8 cellular contexts compared by ENCODE assay signal in genomic region chr19:17214531-17215124, GRCh38. TPM values are rescaled to one million over a fixed set of nuclear protein-coding genes. Genes with fewer than 3 reads are reported as not detected.
A peak's percentile ranks its signal among the peaks of the same experiment; 100 is the strongest.
DNase-seq lines count a peak whose midpoint lies in the region; ATAC-seq, FAIRE-seq and TF ChIP-seq lines count a peak whose summit lies in the region.

No MANE protein-coding gene starts in this region.

- H3K36me3 Mint-ChIP-seq in CD4-positive, CD25-positive, alpha-beta regulatory T cell = peaks cover 28% of the 10 kb centered on the region
- peaks cover 81% of the 10 kb centered on the region for H3K36me3 Mint-ChIP-seq in dendritic cell treated with granulocyte-macrophage colony-stimulating factor and Interleukin-4, amounts not matched to agents 40 ng/mL and 50 ng/mL, for 4 days (ENCODE audit: low read depth)
- peaks cover 40% of the 10 kb centered on the region for H3K36me3 Mint-ChIP-seq in nephron (ENCODE audit: low read depth)

- no peaks in the 10 kb centered on the region for H3K9me2 ChIP-seq in MM.1S (replicated peaks; ENCODE audit: insufficient read depth, low read length)

- no peaks in the 10 kb centered on the region for H3K27me3 ChIP-seq in CD4-positive, CD25-positive, alpha-beta regulatory T cell (ENCODE audit: control insufficient read depth, insufficient read depth, low read length)
- no peaks in the 10 kb centered on the region for H3K27me3 ChIP-seq in MM.1S (replicated peaks; ENCODE audit: insufficient read depth, low read length)

- H3F3A ChIP-seq in MM.1S (ENCODE audit: insufficient read depth, low read length) = peaks cover 7% of the 10 kb centered on the region; the same call in 1 of the 2 replicates

- H3K27ac ChIP-seq in CD4-positive, CD25-positive, alpha-beta regulatory T cell (ENCODE audit: insufficient read depth, low read length, poor library complexity, severe bottlenecking) = peak overlapping the region; percentile 92
- peak overlapping the region; percentile 62; the same call in 1 of the 2 replicates for H3K27ac ChIP-seq in MM.1S (ENCODE audit: low read length)

- TF ChIP-seq CTCF in MM.1S (IDR thresholded peaks at IDR 0.05; ENCODE audit: low read length) (no peak), nephron (IDR thresholded peaks at IDR 0.05; ENCODE audit: unreplicated experiment in 3 of 3) (no peak)

- peaks cover 18% of the 10 kb centered on the region for H3K4me1 ChIP-seq in CD4-positive, CD25-positive, alpha-beta regulatory T cell (ENCODE audit: control insufficient read depth, insufficient read depth, low read length, poor library complexity, severe bottlenecking)
- H3K4me1 ChIP-seq in MM.1S (ENCODE audit: low read length) = peaks cover 8% of the 10 kb centered on the region; the same call in 1 of the 2 replicates

- H3K4me3 Mint-ChIP-seq in CD4-positive, CD25-positive, alpha-beta regulatory T cell = peak overlapping the region; percentile 90 to 94 (median 92)
- peak overlapping the region; percentile 79 for H3K4me3 Mint-ChIP-seq in dendritic cell treated with granulocyte-macrophage colony-stimulating factor and Interleukin-4, amounts not matched to agents 40 ng/mL and 50 ng/mL, for 4 days
- H3K4me3 Mint-ChIP-seq in nephron = peak overlapping the region; percentile 93 to 95 (median 95)

- peak overlapping the region; percentile 85; the same call in 1 of the 2 replicates for H3K9ac ChIP-seq in MM.1S (ENCODE audit: low read length)

- peak overlapping the region; percentile 75 for H3K4me3 ChIP-seq in CD4-positive, CD25-positive, alpha-beta regulatory T cell (ENCODE audit: low read depth, low read length)
- peak overlapping the region; percentile 79 for H3K4me3 ChIP-seq in MM.1S (ENCODE audit: low read length)

- H3K4me1 Mint-ChIP-seq in CD4-positive, CD25-positive, alpha-beta regulatory T cell = peaks cover 3 to 20% (median 10%) of the 10 kb centered on the region in 4 donors
- peaks cover 25% of the 10 kb centered on the region for H3K4me1 Mint-ChIP-seq in dendritic cell treated with granulocyte-macrophage colony-stimulating factor and Interleukin-4, amounts not matched to agents 40 ng/mL and 50 ng/mL, for 4 days (ENCODE audit: low read depth)
- H3K4me1 Mint-ChIP-seq in nephron = peaks cover 6% of the 10 kb centered on the region

- peak overlapping the region; percentile 97 to 100 (median 99) for H3K27ac Mint-ChIP-seq in CD4-positive, CD25-positive, alpha-beta regulatory T cell
- peak overlapping the region; percentile 96 for H3K27ac Mint-ChIP-seq in dendritic cell treated with granulocyte-macrophage colony-stimulating factor and Interleukin-4, amounts not matched to agents 40 ng/mL and 50 ng/mL, for 4 days
- H3K27ac Mint-ChIP-seq in nephron = peak overlapping the region; percentile 97 to 99 (median 98)

- H4K20me1 ChIP-seq in MM.1S (ENCODE audit: insufficient read depth, low read length) = no peaks in the 10 kb centered on the region

- H3K27me3 Mint-ChIP-seq in CD4-positive, CD25-positive, alpha-beta regulatory T cell = peaks cover 5% of the 10 kb centered on the region
- no peaks in the 10 kb centered on the region for H3K27me3 Mint-ChIP-seq in dendritic cell treated with granulocyte-macrophage colony-stimulating factor and Interleukin-4, amounts not matched to agents 40 ng/mL and 50 ng/mL, for 4 days
- no peaks in the 10 kb centered on the region for H3K27me3 Mint-ChIP-seq in nephron (ENCODE audit: low read depth)

- peak overlapping the region; percentile 77 for H2AFZ ChIP-seq in MM.1S (ENCODE audit: low read length)

- FAIRE-seq in HTR-8/SVneo (lab: Jason Lieb, UNC) = no peak

- intact Hi-C loops in dendritic cell treated with granulocyte-macrophage colony-stimulating factor and Interleukin-4, amounts not matched to agents 40 ng/mL and 50 ng/mL, for 4 days (cut with micrococcal nuclease) = loop anchor here (2.0 kb wide), 1 partner anchor 52 kb away; the partner anchor contains the start of gene BABAM1

- H3K9me3 ChIP-seq in CD4-positive, CD25-positive, alpha-beta regulatory T cell (ENCODE audit: control insufficient read depth in 2 of 2, low read length in 2 of 2) = no peaks in the 10 kb centered on the region
- no peaks in the 10 kb centered on the region for H3K9me3 ChIP-seq in MM.1S (replicated peaks; ENCODE audit: insufficient read depth, low read length)

- H3K9me3 Mint-ChIP-seq in CD4-positive, CD25-positive, alpha-beta regulatory T cell = no peaks in the 10 kb centered on the region
- H3K9me3 Mint-ChIP-seq in dendritic cell treated with granulocyte-macrophage colony-stimulating factor and Interleukin-4, amounts not matched to agents 40 ng/mL and 50 ng/mL, for 4 days = no peaks in the 10 kb centered on the region
- H3K9me3 Mint-ChIP-seq in nephron = no peaks in the 10 kb centered on the region

- no peak for ATAC-seq in CD4-positive, CD25-positive, alpha-beta regulatory T cell (ENCODE audit: low read depth in 2 of 2)
- ATAC-seq in HG03342 (IDR thresholded peaks at IDR 0.05; ENCODE audit: unreplicated experiment) (no peak), GM19455 (IDR thresholded peaks at IDR 0.05; ENCODE audit: unreplicated experiment) (no peak)

- H3K4me2 ChIP-seq in MM.1S (ENCODE audit: low read depth, low read length) = peak overlapping the region; percentile 92

- H3K36me3 ChIP-seq in CD4-positive, CD25-positive, alpha-beta regulatory T cell (ENCODE audit: control insufficient read depth, insufficient read depth, low read length) = peaks cover 29% of the 10 kb centered on the region
- H3K36me3 ChIP-seq in MM.1S (replicated peaks; ENCODE audit: insufficient read depth, low read length) = no peaks in the 10 kb centered on the region

- no peak for DNase-seq in CD4-positive, CD25-positive, alpha-beta regulatory T cell
- DNase-seq in MM.1S (no peak), 8988T (no peak), HTR-8/SVneo (ENCODE audit: insufficient read length, low spot score) (no peak)

- 0 out of 2 replicates have a peak, but pooled peaks cover 3% of the 10 kb centered on the region for H3K79me2 ChIP-seq in MM.1S (ENCODE audit: low read length)

RNA-seq across cellular contexts. Expression of gene USE1, which starts 0.5 kb away (rescaled TPM):
- 27.1 TPM for total RNA-seq in CD4-positive, CD25-positive, alpha-beta regulatory T cell
- polyA plus RNA-seq in CD4-positive, CD25-positive, alpha-beta regulatory T cell = 10 to 100 TPM; 43.9 to 53.7 (median 50.1) TPM

RNA-seq across cellular contexts. Expression of gene OCEL1, which starts 11.4 kb away (rescaled TPM):
- 23.3 TPM for total RNA-seq in CD4-positive, CD25-positive, alpha-beta regulatory T cell
- 10 to 100 TPM; 34.0 to 51.0 (median 47.1) TPM for polyA plus RNA-seq in CD4-positive, CD25-positive, alpha-beta regulatory T cell

RNA-seq across cellular contexts. Expression of gene NR2F6, which starts 31.1 kb away (rescaled TPM):
- 0.52 TPM for total RNA-seq in CD4-positive, CD25-positive, alpha-beta regulatory T cell
- polyA plus RNA-seq in CD4-positive, CD25-positive, alpha-beta regulatory T cell = 1 to 10 TPM in 2 of 4 donors, under 1 TPM in 2; 0.81 to 3.2 (median 1.5) TPM

RNA-seq across cellular contexts. Expression of gene USHBP1, which starts 49.9 kb away (rescaled TPM):
- total RNA-seq in CD4-positive, CD25-positive, alpha-beta regulatory T cell = not detected
- not detected for polyA plus RNA-seq in CD4-positive, CD25-positive, alpha-beta regulatory T cell

RNA-seq across cellular contexts. Expression of gene BABAM1, which starts 52.6 kb away (rescaled TPM):
- 82.3 TPM for total RNA-seq in CD4-positive, CD25-positive, alpha-beta regulatory T cell
- polyA plus RNA-seq in CD4-positive, CD25-positive, alpha-beta regulatory T cell = 100 to 1,000 TPM; 111 to 140 (median 124) TPM
